Comparison of ENCODE assay signal across 8 cellular contexts in genomic region chr4:88697588-88698329, GRCh38. TPM values are rescaled to one million over a fixed set of nuclear protein-coding genes. Genes with fewer than 3 reads are reported as not detected.
A peak's percentile ranks its signal among the peaks of the same experiment; 100 is the strongest.
DNase-seq lines count a peak whose midpoint lies in the region; ATAC-seq and TF ChIP-seq lines count a peak whose summit lies in the region.

Gene NAP1L5 (minus strand): TSS chr4:88697829. CDS start chr4:88697754, 75 bp downstream.

- H3K9ac ChIP-seq in BLaER1 treated with 17β-estradiol and CSF1 and Interleukin-3, amounts not matched to agents 10 nM and 100 nM = peak within 1 kb of the TSS; percentile 53 to 74 (median 71)
- H3K9ac ChIP-seq in rectal smooth muscle tissue (ENCODE audit: low read length) = peak within 1 kb of the TSS; percentile 32

- H3K4me2 ChIP-seq in BLaER1 treated with 17β-estradiol and CSF1 and Interleukin-3, amounts not matched to agents 10 nM and 100 nM = peak within 1 kb of the TSS; percentile 54 to 88 (median 73)

- no peaks in the 10 kb centered on the region for H3K27me3 ChIP-seq in BLaER1 treated with 17β-estradiol and CSF1 and Interleukin-3, amounts not matched to agents 10 nM and 100 nM
- H3K27me3 ChIP-seq in right atrium auricular region (no peaks in the 10 kb centered on the region), rectal smooth muscle tissue (ENCODE audit: control insufficient read depth, insufficient read depth, low read length) (no peaks in the 10 kb centered on the region)

- H3K4me3 ChIP-seq in BLaER1 treated with 17β-estradiol and CSF1 and Interleukin-3, amounts not matched to agents 10 nM and 100 nM = peak within 1 kb of the TSS; percentile 59 to 76 (median 69)
- peak within 1 kb of the TSS; percentile 52 to 60 for H3K4me3 ChIP-seq in right atrium auricular region
- H3K4me3 ChIP-seq in rectal smooth muscle tissue (ENCODE audit: low read length) = peak within 1 kb of the TSS; percentile 76

- no peaks in the 10 kb centered on the region for H4K20me1 ChIP-seq in BLaER1 treated with 17β-estradiol and CSF1 and Interleukin-3, amounts not matched to agents 10 nM and 100 nM

- DNase-seq in HPDE6-E6E7 (ENCODE audit: extremely low spot score) = peak; percentile 11
- DNase-seq in T-helper 1 cell = peak; percentile 48 to 85 (median 63)
- peak; percentile 72 for DNase-seq in amniotic epithelial cell (ENCODE audit: low read depth)
- DNase-seq in right atrium auricular region (ENCODE audit: low spot score) = peak; percentile 81
- DNase-seq in GOT3 (lab: John Stamatoyannopoulos, UW) = no peak

- peaks cover 0 to 6% (median 0%) of the 10 kb centered on the region in 11 experiments; a peak in 6 of 22 replicates for H3K9me3 ChIP-seq in BLaER1 treated with 17β-estradiol and CSF1 and Interleukin-3, amounts not matched to agents 10 nM and 100 nM (replicated peaks in 1 of 11)
- H3K9me3 ChIP-seq in right atrium auricular region = no peaks in the 10 kb centered on the region

- ATAC-seq in GM19467 (IDR thresholded peaks at IDR 0.05; ENCODE audit: unreplicated experiment) = peak; percentile 93

- TF ChIP-seq CTCF in right atrium auricular region (IDR thresholded peaks at IDR 0.05) = no peak

- peak within 1 kb of the TSS in 9 of 11 experiments; percentile 33 to 61 (median 48); a peak in 15 of 22 replicates for H3K27ac ChIP-seq in BLaER1 treated with 17β-estradiol and CSF1 and Interleukin-3, amounts not matched to agents 10 nM and 100 nM
- peak within 1 kb of the TSS; percentile 81 for H3K27ac ChIP-seq in right atrium auricular region
- peak within 1 kb of the TSS; percentile 75 for H3K27ac ChIP-seq in rectal smooth muscle tissue (ENCODE audit: low read depth, low read length)

- H3K36me3 ChIP-seq in BLaER1 treated with 17β-estradiol and CSF1 and Interleukin-3, amounts not matched to agents 10 nM and 100 nM = peaks cover 0 to 55% (median 4%) of the 10 kb centered on the region in 11 experiments; a peak in 9 of 22 replicates
- H3K36me3 ChIP-seq in right atrium auricular region = peaks cover 10% of the 10 kb centered on the region
- no peaks in the 10 kb centered on the region for H3K36me3 ChIP-seq in rectal smooth muscle tissue (ENCODE audit: control insufficient read depth, insufficient read depth, low read length)

- peaks cover 0 to 4% (median 0%) of the 10 kb centered on the region in 10 experiments; a peak in 2 of 20 replicates for H3K4me1 ChIP-seq in BLaER1 treated with 17β-estradiol and CSF1 and Interleukin-3, amounts not matched to agents 10 nM and 100 nM
- H3K4me1 ChIP-seq in right atrium auricular region (no peaks in the 10 kb centered on the region), rectal smooth muscle tissue (ENCODE audit: control insufficient read depth, insufficient read depth, low read length) (no peaks in the 10 kb centered on the region)

RNA-seq across cellular contexts. Expression of gene NAP1L5, which starts in this region (rescaled TPM):
- total RNA-seq in right atrium auricular region = 1 to 10 TPM; 5.2 to 6.6 TPM
